In the genomic region with DNA sequence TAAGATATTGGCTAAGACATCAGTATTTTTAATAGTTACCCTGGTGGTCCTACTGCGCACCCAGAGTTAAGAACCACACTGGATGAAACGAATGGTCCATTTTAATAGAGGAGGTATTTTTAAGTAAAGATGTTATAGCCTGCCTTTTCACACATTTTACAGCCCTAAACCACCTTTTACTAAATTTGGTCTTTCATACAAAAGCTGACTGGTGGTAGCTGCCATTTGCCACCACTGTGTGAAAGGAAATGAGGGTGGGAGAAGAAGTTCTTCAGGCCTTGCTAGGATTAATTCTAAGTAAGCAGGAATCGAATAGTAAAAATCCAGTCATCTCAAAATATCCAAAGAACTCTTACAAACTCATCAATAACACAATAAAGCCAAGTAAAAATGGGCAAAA, we compare ENCODE assay signal across 1 cellular context.
TF ChIP-seq lines count a peak whose summit lies in the region.

No MANE protein-coding gene starts in this region.

TF ChIP-seq in H1, 55 proteins besides CTCF, POLR2A, EP300 and RAD21:
- no peak for TF ChIP-seq CEBPB (IDR thresholded peaks at IDR 0.05; ENCODE audit: low read depth, low read length)
- no peak for TF ChIP-seq CHD1 (IDR thresholded peaks at IDR 0.05; ENCODE audit: low read depth, low read length)
- TF ChIP-seq JUN (IDR thresholded peaks at IDR 0.05; ENCODE audit: low read depth, low read length), result no peak
- TF ChIP-seq, protein P1, sequence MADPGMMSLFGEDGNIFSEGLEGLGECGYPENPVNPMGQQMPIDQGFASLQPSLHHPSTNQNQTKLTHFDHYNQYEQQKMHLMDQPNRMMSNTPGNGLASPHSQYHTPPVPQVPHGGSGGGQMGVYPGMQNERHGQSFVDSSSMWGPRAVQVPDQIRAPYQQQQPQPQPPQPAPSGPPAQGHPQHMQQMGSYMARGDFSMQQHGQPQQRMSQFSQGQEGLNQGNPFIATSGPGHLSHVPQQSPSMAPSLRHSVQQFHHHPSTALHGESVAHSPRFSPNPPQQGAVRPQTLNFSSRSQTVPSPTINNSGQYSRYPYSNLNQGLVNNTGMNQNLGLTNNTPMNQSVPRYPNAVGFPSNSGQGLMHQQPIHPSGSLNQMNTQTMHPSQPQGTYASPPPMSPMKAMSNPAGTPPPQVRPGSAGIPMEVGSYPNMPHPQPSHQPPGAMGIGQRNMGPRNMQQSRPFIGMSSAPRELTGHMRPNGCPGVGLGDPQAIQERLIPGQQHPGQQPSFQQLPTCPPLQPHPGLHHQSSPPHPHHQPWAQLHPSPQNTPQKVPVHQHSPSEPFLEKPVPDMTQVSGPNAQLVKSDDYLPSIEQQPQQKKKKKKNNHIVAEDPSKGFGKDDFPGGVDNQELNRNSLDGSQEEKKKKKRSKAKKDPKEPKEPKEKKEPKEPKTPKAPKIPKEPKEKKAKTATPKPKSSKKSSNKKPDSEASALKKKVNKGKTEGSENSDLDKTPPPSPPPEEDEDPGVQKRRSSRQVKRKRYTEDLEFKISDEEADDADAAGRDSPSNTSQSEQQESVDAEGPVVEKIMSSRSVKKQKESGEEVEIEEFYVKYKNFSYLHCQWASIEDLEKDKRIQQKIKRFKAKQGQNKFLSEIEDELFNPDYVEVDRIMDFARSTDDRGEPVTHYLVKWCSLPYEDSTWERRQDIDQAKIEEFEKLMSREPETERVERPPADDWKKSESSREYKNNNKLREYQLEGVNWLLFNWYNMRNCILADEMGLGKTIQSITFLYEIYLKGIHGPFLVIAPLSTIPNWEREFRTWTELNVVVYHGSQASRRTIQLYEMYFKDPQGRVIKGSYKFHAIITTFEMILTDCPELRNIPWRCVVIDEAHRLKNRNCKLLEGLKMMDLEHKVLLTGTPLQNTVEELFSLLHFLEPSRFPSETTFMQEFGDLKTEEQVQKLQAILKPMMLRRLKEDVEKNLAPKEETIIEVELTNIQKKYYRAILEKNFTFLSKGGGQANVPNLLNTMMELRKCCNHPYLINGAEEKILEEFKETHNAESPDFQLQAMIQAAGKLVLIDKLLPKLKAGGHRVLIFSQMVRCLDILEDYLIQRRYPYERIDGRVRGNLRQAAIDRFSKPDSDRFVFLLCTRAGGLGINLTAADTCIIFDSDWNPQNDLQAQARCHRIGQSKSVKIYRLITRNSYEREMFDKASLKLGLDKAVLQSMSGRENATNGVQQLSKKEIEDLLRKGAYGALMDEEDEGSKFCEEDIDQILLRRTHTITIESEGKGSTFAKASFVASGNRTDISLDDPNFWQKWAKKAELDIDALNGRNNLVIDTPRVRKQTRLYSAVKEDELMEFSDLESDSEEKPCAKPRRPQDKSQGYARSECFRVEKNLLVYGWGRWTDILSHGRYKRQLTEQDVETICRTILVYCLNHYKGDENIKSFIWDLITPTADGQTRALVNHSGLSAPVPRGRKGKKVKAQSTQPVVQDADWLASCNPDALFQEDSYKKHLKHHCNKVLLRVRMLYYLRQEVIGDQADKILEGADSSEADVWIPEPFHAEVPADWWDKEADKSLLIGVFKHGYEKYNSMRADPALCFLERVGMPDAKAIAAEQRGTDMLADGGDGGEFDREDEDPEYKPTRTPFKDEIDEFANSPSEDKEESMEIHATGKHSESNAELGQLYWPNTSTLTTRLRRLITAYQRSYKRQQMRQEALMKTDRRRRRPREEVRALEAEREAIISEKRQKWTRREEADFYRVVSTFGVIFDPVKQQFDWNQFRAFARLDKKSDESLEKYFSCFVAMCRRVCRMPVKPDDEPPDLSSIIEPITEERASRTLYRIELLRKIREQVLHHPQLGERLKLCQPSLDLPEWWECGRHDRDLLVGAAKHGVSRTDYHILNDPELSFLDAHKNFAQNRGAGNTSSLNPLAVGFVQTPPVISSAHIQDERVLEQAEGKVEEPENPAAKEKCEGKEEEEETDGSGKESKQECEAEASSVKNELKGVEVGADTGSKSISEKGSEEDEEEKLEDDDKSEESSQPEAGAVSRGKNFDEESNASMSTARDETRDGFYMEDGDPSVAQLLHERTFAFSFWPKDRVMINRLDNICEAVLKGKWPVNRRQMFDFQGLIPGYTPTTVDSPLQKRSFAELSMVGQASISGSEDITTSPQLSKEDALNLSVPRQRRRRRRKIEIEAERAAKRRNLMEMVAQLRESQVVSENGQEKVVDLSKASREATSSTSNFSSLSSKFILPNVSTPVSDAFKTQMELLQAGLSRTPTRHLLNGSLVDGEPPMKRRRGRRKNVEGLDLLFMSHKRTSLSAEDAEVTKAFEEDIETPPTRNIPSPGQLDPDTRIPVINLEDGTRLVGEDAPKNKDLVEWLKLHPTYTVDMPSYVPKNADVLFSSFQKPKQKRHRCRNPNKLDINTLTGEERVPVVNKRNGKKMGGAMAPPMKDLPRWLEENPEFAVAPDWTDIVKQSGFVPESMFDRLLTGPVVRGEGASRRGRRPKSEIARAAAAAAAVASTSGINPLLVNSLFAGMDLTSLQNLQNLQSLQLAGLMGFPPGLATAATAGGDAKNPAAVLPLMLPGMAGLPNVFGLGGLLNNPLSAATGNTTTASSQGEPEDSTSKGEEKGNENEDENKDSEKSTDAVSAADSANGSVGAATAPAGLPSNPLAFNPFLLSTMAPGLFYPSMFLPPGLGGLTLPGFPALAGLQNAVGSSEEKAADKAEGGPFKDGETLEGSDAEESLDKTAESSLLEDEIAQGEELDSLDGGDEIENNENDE (IDR thresholded peaks at IDR 0.05; ENCODE audit: insufficient replicate concordance, low read length), result no peak
- no peak for TF ChIP-seq JUND (IDR thresholded peaks at IDR 0.05; ENCODE audit: low read length)
- no peak for TF ChIP-seq EGR1 (IDR thresholded peaks at IDR 0.05; ENCODE audit: borderline replicate concordance, low read depth, low read length)
- TF ChIP-seq POLR2AphosphoS5 (IDR thresholded peaks at IDR 0.05; ENCODE audit: low read depth, low read length), result no peak
